In the genomic region with DNA sequence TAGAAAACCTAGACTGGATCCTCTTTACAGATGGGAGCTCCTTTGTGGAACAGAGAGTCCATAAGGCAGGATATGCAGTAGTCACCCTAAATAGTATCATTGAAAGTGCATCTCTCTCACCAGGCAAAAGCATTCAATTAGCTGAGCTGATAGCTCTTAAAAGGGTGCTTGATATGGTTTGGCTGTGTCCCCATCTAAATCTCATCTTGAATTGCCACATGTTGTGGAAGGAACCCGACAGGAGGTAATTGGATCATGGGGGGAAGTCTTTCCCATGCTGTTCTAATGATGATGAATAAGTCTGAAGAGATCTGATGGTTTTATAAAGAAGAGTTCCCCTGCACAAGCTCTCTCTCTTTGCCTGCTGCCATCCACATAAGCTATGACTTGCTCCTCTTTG, we compare ENCODE assay signal across 29 cellular contexts.
"Had no signal": no experiment of that assay in that cellular context is flagged by ENCODE, and none has a peak within 500 bp of the region (broad histone marks: within the 10 kb centered on the region; RNA-seq: fewer than 3 reads in every experiment).

No MANE protein-coding gene starts in this region.

- H3K36me3 ChIP-seq: brain microvascular endothelial cell, esophagus squamous epithelium, heart right ventricle, pancreas, prostate gland had no signal

- H3K9me3 ChIP-seq: esophagus squamous epithelium, pancreas, prostate gland had no signal

- H3K4me1 ChIP-seq: pancreas, prostate gland had no signal

- ATAC-seq: activated CD4-positive, CD25-positive, alpha-beta regulatory T cell treated with anti-CD3 and anti-CD28 coated beads, Interleukin-2, amount 50 U/mL, for 24 hours; heart right ventricle; naive thymus-derived CD8-positive, alpha-beta T cell; pancreas; sciatic nerve; stimulated activated effector memory CD8-positive, alpha-beta T cell treated with anti-CD3 and anti-CD28 coated beads, Interleukin-12 subunit alpha, Interleukin-12 subunit beta, amount 100 ng/mL, for 72 hours; stimulated activated naive CD8-positive, alpha-beta T cell treated with anti-CD3 and anti-CD28 coated beads, Interleukin-15, amount 100 ng/mL, for 72 hours had no signal

- H3K4me3 ChIP-seq: esophagus squamous epithelium, heart right ventricle, pancreas, prostate gland, skin epidermis had no signal

- H3K27ac ChIP-seq: brain microvascular endothelial cell, esophagus squamous epithelium, heart right ventricle, pancreas, prostate gland, VCaP had no signal

- H3K27me3 ChIP-seq: brain microvascular endothelial cell, esophagus squamous epithelium, heart right ventricle, pancreas had no signal

- FAIRE-seq: astrocyte, pancreas, TTC549 had no signal

- DNase-seq: activated CD4-positive, alpha-beta memory T cell treated with anti-CD3 and anti-CD28 coated beads, Interleukin-2, amount 10 ng/mL, durations not matched to agents 7 days and 5 days; activated CD4-positive, alpha-beta T cell treated with anti-CD3 and anti-CD28 coated beads, Interleukin-2, amount 10 ng/mL, durations not matched to agents 7 days and 5 days; activated CD8-positive, alpha-beta memory T cell treated with anti-CD3 and anti-CD28 coated beads, Interleukin-2, amount 50 U/mL, for 48 hours; activated gamma-delta T cell; activated naive CD4-positive, alpha-beta T cell treated with anti-CD3 and anti-CD28 coated beads, Interleukin-2, amount 10 ng/mL, durations not matched to agents 7 days and 5 days; activated naive CD8-positive, alpha-beta T cell treated with anti-CD3 and anti-CD28 coated beads, Interleukin-2, amount 10 ng/mL, durations not matched to agents 7 days and 5 days; activated T-cell treated with anti-CD3 and anti-CD28 coated beads, Interleukin-2, amount 50 U/mL, for 24 hours; amniotic stem cell; brain microvascular endothelial cell; central memory CD4-positive, alpha-beta T cell; esophagus squamous epithelium; foreskin melanocyte; heart right ventricle; naive thymus-derived CD8-positive, alpha-beta T cell; nucleus accumbens; pancreas; retina; stimulated activated CD4-positive, alpha-beta T cell treated with anti-CD3 and anti-CD28 coated beads, Interleukin-4, amount 100 ng/mL, for 24 hours; stimulated activated naive CD8-positive, alpha-beta T cell treated with anti-CD3 and anti-CD28 coated beads, Interleukin-15, amount 100 ng/mL, for 72 hours; substantia nigra; T-helper 9 cell had no signal
